Comparison of ENCODE assay signal across 18 cellular contexts in genomic region chr7:11753441-11753840, GRCh38.
"Had no signal": no experiment of that assay in that cellular context is flagged by ENCODE, and none has a peak within 500 bp of the region (broad histone marks: within the 10 kb centered on the region; RNA-seq: fewer than 3 reads in every experiment).

No MANE protein-coding gene starts in this region.

- H3K27me3 ChIP-seq: brain microvascular endothelial cell, stomach, vagina had no signal

- H3K27ac ChIP-seq: brain microvascular endothelial cell, stomach, thoracic aorta, vagina had no signal

- H3K4me1 ChIP-seq: stomach, vagina had no signal

- H3K4me3 ChIP-seq: lung, mucosa of descending colon, stomach, thoracic aorta, vagina had no signal

- H3K36me3 ChIP-seq: brain microvascular endothelial cell, stomach, thoracic aorta, vagina had no signal

- H3K9me3 ChIP-seq: mucosa of descending colon, stomach, thoracic aorta, vagina had no signal

- ATAC-seq: activated CD8-positive, alpha-beta memory T cell treated with anti-CD3 and anti-CD28 coated beads, Interleukin-2, amount 10 ng/mL, durations not matched to agents 7 days and 5 days; esophagus mucosa; left cardiac atrium; mucosa of descending colon; natural killer cell treated with Interleukin-12 subunit alpha and Interleukin-12 subunit beta and Interleukin-15 and Interleukin-18, amount 100 ng/mL, for 72 hours had no signal

- DNase-seq: activated CD4-positive, alpha-beta T cell treated with anti-CD3 and anti-CD28 coated beads for 1 hour; activated CD4-positive, alpha-beta T cell treated with anti-CD3 and anti-CD28 coated beads, Interleukin-2, amount 50 U/mL, for 48 hours; activated CD8-positive, alpha-beta memory T cell treated with anti-CD3 and anti-CD28 coated beads, Interleukin-2, amount 10 ng/mL, durations not matched to agents 7 days and 5 days; activated effector memory CD4-positive, alpha-beta T cell treated with Interleukin-2 at 50 U/mL for 16 hours; activated T-cell treated with anti-CD3 and anti-CD28 coated beads, Interleukin-2, amount 50 U/mL, for 24 hours; amniotic stem cell; brain microvascular endothelial cell; immature natural killer cell; left cardiac atrium; mucosa of descending colon; stimulated activated CD4-positive, alpha-beta T cell treated with anti-CD3 and anti-CD28 coated beads, Interleukin-15, amount 100 ng/mL, for 24 hours; stimulated activated CD4-positive, alpha-beta T cell treated with anti-CD3 and anti-CD28 coated beads, Interleukin-4, amount 100 ng/mL, for 24 hours; stomach had no signal
